Comparison of ENCODE assay signal across 30 cellular contexts in genomic region chr9:116322521-116322920, GRCh38.
A peak's percentile ranks its signal among the peaks of the same experiment; 100 is the strongest.
DNase-seq lines count a peak whose midpoint lies in the region; ATAC-seq, FAIRE-seq and TF ChIP-seq lines count a peak whose summit lies in the region.
"Had no signal": no experiment of that assay in that cellular context is flagged by ENCODE, and none has a peak within 500 bp of the region (broad histone marks: within the 10 kb centered on the region; RNA-seq: fewer than 3 reads in every experiment).

No MANE protein-coding gene starts in this region.

- H3K36me3 Mint-ChIP-seq in osteocyte (ENCODE audit: unreplicated experiment), result peaks cover 53% of the 10 kb centered on the region
- no peaks in the 10 kb centered on the region for H3K36me3 Mint-ChIP-seq in activated T-cell treated with anti-CD3 and anti-CD28 coated beads, Interleukin-2, amount 50 U/mL, for 24 hours (ENCODE audit: low read depth)
- H3K36me3 Mint-ChIP-seq: IgD-negative memory B cell had no signal

- H3K27me3 Mint-ChIP-seq in osteocyte (ENCODE audit: unreplicated experiment), result no peaks in the 10 kb centered on the region
- no peaks in the 10 kb centered on the region for H3K27me3 Mint-ChIP-seq in activated T-cell treated with anti-CD3 and anti-CD28 coated beads, Interleukin-2, amount 50 U/mL, for 24 hours
- H3K27me3 Mint-ChIP-seq: activated CD4-positive, alpha-beta T cell treated with anti-CD3 and anti-CD28 coated beads, Interleukin-2, amount 10 ng/mL, durations not matched to agents 7 days and 5 days had no signal

- intact Hi-C loops in pancreas (cut with DNase I), result no loop called here

- DNase-seq in EH (ENCODE audit: low read depth) (peak; percentile 29), astrocyte of the hippocampus (ENCODE audit: low read depth, low spot score) (peak; percentile 23), fibroblast of villous mesenchyme (ENCODE audit: low read depth) (peak; percentile 56), osteocyte (ENCODE audit: extremely low spot score, unreplicated experiment) (no peak), pancreas (no peak), germinal center (ENCODE audit: low spot score) (no peak)
- DNase-seq in activated T-cell treated with anti-CD3 and anti-CD28 coated beads, Interleukin-2, amount 50 U/mL, for 24 hours, result no peak
- DNase-seq: activated CD4-positive, alpha-beta T cell treated with anti-CD3 and anti-CD28 coated beads, Interleukin-2, amount 10 ng/mL, durations not matched to agents 7 days and 5 days; activated gamma-delta T cell treated with Interleukin-2 at 50 U/mL for 16 hours; activated T-cell treated with anti-CD3 and anti-CD28 coated beads, Interleukin-2, amount 50 U/mL, for 4 hours; brain microvascular endothelial cell; C1 segment of cervical spinal cord; Caco-2; heart left ventricle; left cardiac atrium; mesenchymal stem cell; NCI-H1105; NCI-H1930; NCI-H526; occipital lobe; small intestine; stimulated activated CD4-positive, alpha-beta T cell treated with anti-CD3 and anti-CD28 coated beads, Interleukin-2, amount 100 ng/mL, for 24 hours; SW 1271; T-helper 9 cell; trophoblast cell; WERI-Rb-1 had no signal

- H3K9me3 Mint-ChIP-seq in osteocyte (ENCODE audit: unreplicated experiment), result no peaks in the 10 kb centered on the region
- H3K9me3 Mint-ChIP-seq in activated T-cell treated with anti-CD3 and anti-CD28 coated beads, Interleukin-2, amount 50 U/mL, for 24 hours, result no peaks in the 10 kb centered on the region
- H3K9me3 Mint-ChIP-seq: activated CD4-positive, alpha-beta T cell treated with anti-CD3 and anti-CD28 coated beads, Interleukin-2, amount 10 ng/mL, durations not matched to agents 7 days and 5 days; activated T-cell treated with anti-CD3 and anti-CD28 coated beads, Interleukin-2, amount 50 U/mL, for 4 hours; IgD-negative memory B cell had no signal

- no peak for TF ChIP-seq CTCF in fibroblast of villous mesenchyme (IDR thresholded peaks at IDR 0.05; ENCODE audit: insufficient read depth, low read depth, low read length)
- TF ChIP-seq CTCF in osteocyte (IDR thresholded peaks at IDR 0.05), result no peak
- TF ChIP-seq CTCF in pancreas (IDR thresholded peaks at IDR 0.05), result no peak

- no peaks in the 10 kb centered on the region for H3K36me3 ChIP-seq in pancreas
- H3K36me3 ChIP-seq: heart left ventricle, WERI-Rb-1 had no signal

- 84 to 91% methylated on average over 2 of the region's 2 CpGs for WGBS in pancreas, 2 donors

- H3K27ac Mint-ChIP-seq in osteocyte (ENCODE audit: unreplicated experiment), result peak overlapping the region; percentile 50
- H3K27ac Mint-ChIP-seq in activated T-cell treated with anti-CD3 and anti-CD28 coated beads, Interleukin-2, amount 50 U/mL, for 24 hours, result no peak overlapping the region
- H3K27ac Mint-ChIP-seq: activated CD4-positive, alpha-beta T cell treated with anti-CD3 and anti-CD28 coated beads, Interleukin-2, amount 10 ng/mL, durations not matched to agents 7 days and 5 days; IgD-negative memory B cell had no signal

- H3K4me3 Mint-ChIP-seq in osteocyte (ENCODE audit: unreplicated experiment), result no peak overlapping the region
- H3K4me3 Mint-ChIP-seq in activated T-cell treated with anti-CD3 and anti-CD28 coated beads, Interleukin-2, amount 50 U/mL, for 24 hours, result no peak overlapping the region
- H3K4me3 Mint-ChIP-seq: activated CD4-positive, alpha-beta T cell treated with anti-CD3 and anti-CD28 coated beads, Interleukin-2, amount 10 ng/mL, durations not matched to agents 7 days and 5 days; activated T-cell treated with anti-CD3 and anti-CD28 coated beads, Interleukin-2, amount 50 U/mL, for 4 hours; IgD-negative memory B cell had no signal

- no peak for ATAC-seq in pancreas
- no peak for ATAC-seq in GM21381 (IDR thresholded peaks at IDR 0.05; ENCODE audit: unreplicated experiment)
- ATAC-seq: activated T-cell treated with anti-CD3 and anti-CD28 coated beads, Interleukin-2, amount 50 U/mL, for 4 hours; heart left ventricle; left cardiac atrium had no signal

- H3K4me1 Mint-ChIP-seq in osteocyte (ENCODE audit: unreplicated experiment), result peaks cover 48% of the 10 kb centered on the region
- H3K4me1 Mint-ChIP-seq in activated T-cell treated with anti-CD3 and anti-CD28 coated beads, Interleukin-2, amount 50 U/mL, for 24 hours (ENCODE audit: low read depth), result no peaks in the 10 kb centered on the region
- H3K4me1 Mint-ChIP-seq: activated CD4-positive, alpha-beta T cell treated with anti-CD3 and anti-CD28 coated beads, Interleukin-2, amount 10 ng/mL, durations not matched to agents 7 days and 5 days; IgD-negative memory B cell had no signal

- no peak for FAIRE-seq in pancreas (lab: Jason Lieb, UNC)
- FAIRE-seq: endothelial cell of umbilical vein, GM18507, small intestine had no signal

- H3K4me1 ChIP-seq in pancreas, result no peaks in the 10 kb centered on the region
- H3K4me1 ChIP-seq: Caco-2 had no signal

- H3K4me3 ChIP-seq in fibroblast of villous mesenchyme (ENCODE audit: low read depth, low read length) (no peak overlapping the region), pancreas (no peak overlapping the region)
- H3K4me3 ChIP-seq: heart left ventricle had no signal

- H3K27ac ChIP-seq in pancreas, result no peak overlapping the region
- H3K27ac ChIP-seq: brain microvascular endothelial cell, heart left ventricle, WERI-Rb-1 had no signal

- no peaks in the 10 kb centered on the region for H3K9me3 ChIP-seq in pancreas
- H3K9me3 ChIP-seq: Caco-2, heart left ventricle had no signal

- H3K27me3 ChIP-seq in pancreas, result no peaks in the 10 kb centered on the region
- H3K27me3 ChIP-seq: brain microvascular endothelial cell, heart left ventricle had no signal

Comparison
In these comparisons a context has a peak if more than half of its experiments do, and no peak if none do; other contexts are left out.
1. DNase-seq: peak in EH (single experiment), astrocyte of the hippocampus (single experiment) and fibroblast of villous mesenchyme (single experiment); none in osteocyte (single experiment), pancreas (0 of 6), germinal center (single experiment) and activated T-cell treated with anti-CD3 and anti-CD28 coated beads, Interleukin-2, amount 50 U/mL, for 24 hours (single experiment).